20 cellular contexts compared by ENCODE assay signal in genomic region chr1:201591348-201591747, GRCh38. TPM values are rescaled to one million over a fixed set of nuclear protein-coding genes. Genes with fewer than 3 reads are reported as not detected.
DNase-seq lines count a peak whose midpoint lies in the region; ATAC-seq, FAIRE-seq and TF ChIP-seq lines count a peak whose summit lies in the region.
"Had no signal": no experiment of that assay in that cellular context is flagged by ENCODE, and none has a peak within 500 bp of the region (broad histone marks: within the 10 kb centered on the region; RNA-seq: fewer than 3 reads in every experiment).

No MANE protein-coding gene starts in this region.

- peaks cover 29% of the 10 kb centered on the region for H4K20me1 ChIP-seq in IMR-90 (ENCODE audit: insufficient read depth, low read length)

- TF ChIP-seq CTCF in A549 (IDR thresholded peaks at IDR 0.05) (no peak), IMR-90 (conservative IDR thresholded peaks at IDR 0.05; ENCODE audit: low read depth, low read length) (no peak), brain (conservative IDR thresholded peaks at IDR 0.05) (no peak), vagina (IDR thresholded peaks at IDR 0.05) (no peak), tibial nerve (IDR thresholded peaks at IDR 0.05) (no peak)

- intact Hi-C loops in IMR-90 (cut with micrococcal nuclease), result no loop called here
- intact Hi-C loops in vagina (cut with DNase I), result loop anchor here (5.0 kb wide), 1 partner anchor 54 kb away; the partner anchor contains the start of gene NAV1

- dilution Hi-C loops in IMR-90 (cut with HindIII; ENCODE audit: low sequenced_read_pairs, unreplicated experiment), result no loop called here

- H2BK15ac ChIP-seq in IMR-90 (ENCODE audit: low read depth, low read length), result no peak overlapping the region

- no peak overlapping the region for H2BK5ac ChIP-seq in IMR-90 (ENCODE audit: low read depth, low read length, poor library complexity, severe bottlenecking)

- no peak overlapping the region for H3K4me2 ChIP-seq in A549
- H3K4me2 ChIP-seq in IMR-90 (ENCODE audit: low read depth, low read length), result no peak overlapping the region

- 0 out of 2 replicates have a peak overlapping the region, but pooled peaks have one; percentile 24 for H2BK20ac ChIP-seq in IMR-90 (ENCODE audit: low read depth, low read length)

- no peak for DNase-seq in A549 (ENCODE audit: low read depth in 1 of 2, low spot score in 1 of 2)
- DNase-seq in IMR-90, result no peak
- peak; percentile 77 for DNase-seq in mesenteric fat pad (ENCODE audit: low spot score)
- no peak for DNase-seq in epidermal melanocyte (ENCODE audit: insufficient read length, low spot score)
- DNase-seq in vagina (ENCODE audit: extremely low spot score in 2 of 2), result no peak
- DNase-seq in tibial nerve (ENCODE audit: low spot score in 2 of 2), result no peak
- DNase-seq: AML-193; Calu3; CD4-positive, CD25-positive, alpha-beta regulatory T cell; DMS79 treated with DMSO at 0.1 percent for 48 hours; GM23248; MG63; NCI-H1105 had no signal

- H2AK9ac ChIP-seq in IMR-90 (replicated peaks; ENCODE audit: low read depth, low read length, poor library complexity), result no peak overlapping the region

- ATAC-seq in A549 (no peak), IMR-90 (ENCODE audit: low read depth) (no peak), GM18519 (IDR thresholded peaks at IDR 0.05; ENCODE audit: low FRiP score, unreplicated experiment) (no peak)
- ATAC-seq: HepG2, Right ventricle myocardium inferior, SK-N-SH treated with all-trans-retinoic acid at 6 μM for 48 hours had no signal

- H3K9me3 Mint-ChIP-seq in brain, result peaks cover 0 to 4% (median 2%) of the 10 kb centered on the region in 5 experiments
- H3K9me3 Mint-ChIP-seq: CD4-positive, CD25-positive, alpha-beta regulatory T cell had no signal

- H3K9me3 ChIP-seq in A549 (no peaks in the 10 kb centered on the region), IMR-90 (ENCODE audit: control insufficient read depth, insufficient read depth, low read length) (no peaks in the 10 kb centered on the region), vagina (no peaks in the 10 kb centered on the region), tibial nerve (no peaks in the 10 kb centered on the region)

- H4K91ac ChIP-seq in IMR-90 (ENCODE audit: insufficient read depth, low read depth, low read length), result no peak overlapping the region

- peaks cover 37 to 79% of the 10 kb centered on the region in 2 experiments for H3K79me1 ChIP-seq in IMR-90 (ENCODE audit: low read depth in 1 of 2, low read length in 2 of 2)

- no peak overlapping the region for H4K8ac ChIP-seq in IMR-90 (ENCODE audit: low read depth in 2 of 2, low read length in 2 of 2)

- 95% methylated on average over 2 of the region's 2 CpGs for WGBS in A549 (ENCODE audit: missing lambda C conversion rate)
- no CpG with 5 or more reads among the region's 2 CpGs for WGBS in IMR-90 (ENCODE audit: extremely low coverage in 2 of 2, insufficient read length in 1 of 2), 2 experiments
- WGBS in tibial nerve, 2 donors, result 61 to 67% methylated on average over 2 of the region's 2 CpGs

- no peak overlapping the region for H4K5ac ChIP-seq in IMR-90 (ENCODE audit: low read depth, low read length)

- no TSS peak for BruUV-seq in IMR-90 (replicated peaks; lab: Mats Ljungman, UMichigan)

- H3K27ac ChIP-seq in A549, result peak overlapping the region; percentile 81 to 90
- H3K27ac ChIP-seq in IMR-90 (ENCODE audit: insufficient read depth, low read length), result no peak overlapping the region
- no peak overlapping the region for H3K27ac ChIP-seq in vagina
- H3K27ac ChIP-seq in tibial nerve, result no peak overlapping the region
- H3K27ac ChIP-seq: GM23248 had no signal

- H3K4me1 Mint-ChIP-seq in brain, result peaks cover 53% of the 10 kb centered on the region
- H3K4me1 Mint-ChIP-seq: CD4-positive, CD25-positive, alpha-beta regulatory T cell had no signal

- H3K4me3 Mint-ChIP-seq in brain, result peak overlapping the region in 2 of 5 experiments; percentile 25 to 68
- H3K4me3 Mint-ChIP-seq: CD4-positive, CD25-positive, alpha-beta regulatory T cell had no signal

- no peak overlapping the region for H3K23ac ChIP-seq in IMR-90 (ENCODE audit: low read depth, low read length)

- in situ Hi-C loops in IMR-90 (cut with MboI; ENCODE audit: low sequenced_read_pairs), result no loop called here

- H2AK5ac ChIP-seq in IMR-90 (ENCODE audit: low read depth, low read length), result peak overlapping the region; percentile 51; the same call in 1 of the 2 replicates

- peaks cover 18% of the 10 kb centered on the region for H3K27me3 Mint-ChIP-seq in brain

- H3K4me1 ChIP-seq in A549 (peaks cover 46% of the 10 kb centered on the region), IMR-90 (ENCODE audit: control insufficient read depth, insufficient read depth, low read length) (peaks cover 20% of the 10 kb centered on the region), vagina (peaks cover 37% of the 10 kb centered on the region), tibial nerve (peaks cover 0 to 25% (median 8%) of the 10 kb centered on the region in 4 donors)

- no peak overlapping the region for H3K56ac ChIP-seq in IMR-90 (ENCODE audit: extremely low read depth, insufficient read depth, low read length)

- 0 out of 2 replicates have a peak overlapping the region, but pooled peaks have one; percentile 82 for H2BK120ac ChIP-seq in IMR-90 (ENCODE audit: low read depth, low read length)

- TF ChIP-seq POLR2A in A549 (IDR thresholded peaks at IDR 0.05; ENCODE audit: low read length), result no peak
- no peak for TF ChIP-seq POLR2A in IMR-90 (IDR thresholded peaks at IDR 0.05; ENCODE audit: low read depth, low read length)
- TF ChIP-seq POLR2A in vagina (IDR thresholded peaks at IDR 0.05), result no peak
- no peak for TF ChIP-seq POLR2A in tibial nerve (IDR thresholded peaks at IDR 0.05)

- H3K36me3 ChIP-seq in IMR-90 (ENCODE audit: control insufficient read depth, insufficient read depth, low read length) (peaks cover 6% of the 10 kb centered on the region; the same call in 1 of the 2 replicates), vagina (no peaks in the 10 kb centered on the region), tibial nerve (peaks cover 0 to 36% (median 0%) of the 10 kb centered on the region in 3 donors)

- no peak overlapping the region for H3K18ac ChIP-seq in IMR-90 (ENCODE audit: low read depth, low read length)

- H3K4me3 ChIP-seq in A549 (no peak overlapping the region), IMR-90 (ENCODE audit: insufficient read depth, low read depth, low read length) (no peak overlapping the region), vagina (no peak overlapping the region), tibial nerve (no peak overlapping the region)
- H3K4me3 ChIP-seq: GM23248, MG63 had no signal

- peak overlapping the region; percentile 62 to 96 (median 86) for H3K27ac Mint-ChIP-seq in brain
- H3K27ac Mint-ChIP-seq: CD4-positive, CD25-positive, alpha-beta regulatory T cell had no signal

- no peaks in the 10 kb centered on the region for H3K36me3 Mint-ChIP-seq in brain
- H3K36me3 Mint-ChIP-seq: CD4-positive, CD25-positive, alpha-beta regulatory T cell had no signal

- no peak overlapping the region for H2AFZ ChIP-seq in IMR-90 (replicated peaks; ENCODE audit: low read length, poor library complexity)
- H2AFZ ChIP-seq: GM23248 had no signal

- H3K9me1 ChIP-seq in IMR-90 (ENCODE audit: insufficient read depth, low read length), result peaks cover 39% of the 10 kb centered on the region

- no peak overlapping the region for H3K4ac ChIP-seq in IMR-90 (ENCODE audit: low read depth, low read length)

- CTCF ChIA-PET in A549 (lab: Yijun Ruan, JAX) (interaction anchor here (1.0 to 9.6 kb wide), 8 partner anchors 8 to 118 kb away, joined by 3 to 83 read pairs (median 7); no protein-coding TSS in a partner anchor), IMR-90 (lab: Yijun Ruan, JAX) (no interaction called here)

- POLR2A ChIA-PET in A549 (lab: Yijun Ruan, JAX) (no interaction called here), IMR-90 (lab: Charles Lee; ENCODE audit: unreplicated experiment) (no interaction called here)

- TF ChIP-seq EP300 in A549 (IDR thresholded peaks at IDR 0.05) (no peak), tibial nerve (IDR thresholded peaks at IDR 0.05) (no peak)

- H3K9ac ChIP-seq in IMR-90 (ENCODE audit: low read depth, low read length), result no peak overlapping the region
- H3K9ac ChIP-seq: GM23248 had no signal

- no peak for FAIRE-seq in A549 (lab: Jason Lieb, UNC)
- FAIRE-seq: G401.6, GM12891, HepG2 had no signal

- no peak for TF ChIP-seq RAD21 in A549 (conservative IDR thresholded peaks at IDR 0.05 in 1 of 2, IDR thresholded peaks at IDR 0.05 in 1 of 2)
- no peak for TF ChIP-seq RAD21 in IMR-90 (IDR thresholded peaks at IDR 0.05; ENCODE audit: low read length)

- H3K27me3 ChIP-seq in IMR-90 (ENCODE audit: control insufficient read depth, insufficient read depth, low read length), result no peaks in the 10 kb centered on the region
- no peaks in the 10 kb centered on the region for H3K27me3 ChIP-seq in vagina
- no peaks in the 10 kb centered on the region for H3K27me3 ChIP-seq in tibial nerve
- H3K27me3 ChIP-seq: MG63 had no signal

- H3K14ac ChIP-seq in IMR-90 (replicated peaks; ENCODE audit: low read depth, low read length), result peak overlapping the region; percentile 10; the same call in 1 of the 2 replicates

TF ChIP-seq in A549, 52 proteins besides CTCF, POLR2A, EP300 and RAD21 (continues in another document):
- TF ChIP-seq ESRRA (IDR thresholded peaks at IDR 0.05; ENCODE audit: borderline replicate concordance, low read length) (no peak), JUN (IDR thresholded peaks at IDR 0.05) (no peak), PHF8 (IDR thresholded peaks at IDR 0.05; ENCODE audit: borderline replicate concordance, low read depth) (no peak), KDM5A (IDR thresholded peaks at IDR 0.05) (no peak), RFX5 (IDR thresholded peaks at IDR 0.05) (no peak)

TF ChIP-seq in IMR-90, 13 proteins besides CTCF, POLR2A, EP300 and RAD21 (continues in another document):
- no peak for TF ChIP-seq CEBPB (IDR thresholded peaks at IDR 0.05; ENCODE audit: low read depth, low read length)
- TF ChIP-seq MAZ (IDR thresholded peaks at IDR 0.05; ENCODE audit: borderline replicate concordance, low read depth, low read length), result no peak
- TF ChIP-seq SMC3 (IDR thresholded peaks at IDR 0.05; ENCODE audit: low read depth, low read length), result no peak
- TF ChIP-seq MAFK (IDR thresholded peaks at IDR 0.05; ENCODE audit: low read depth, low read length), result no peak
- TF ChIP-seq RCOR1 (IDR thresholded peaks at IDR 0.05; ENCODE audit: insufficient replicate concordance, low read length), result no peak

RNA-seq across cellular contexts. Expression of gene NAV1, which starts 52.4 kb away (rescaled TPM):
- polyA plus RNA-seq in A549 (2011; rRNA removed) (3.7 and 6.4 TPM in 2 replicates), A549 (2017; fragmentation: RNase III; extraction: RNeasy Plus Mini Kit Qiagen cat#74134 plus additional on column Dnase treatment) (6.1 to 8.4 TPM (median 6.6 TPM) in 3 replicates), IMR-90 (2012; rRNA removed) (23.1 and 23.6 TPM in 2 replicates), brain (ENCODE audit: insufficient read depth, low read depth, low replicate concordance) (55.4 TPM)
- polyA plus RNA-seq in A549 (2012; cell fraction: cytosol; rRNA removed), result 2.0 and 3.1 TPM in 2 replicates
- polyA plus RNA-seq in A549 (2012; cell fraction: nucleus; rRNA removed), result 5.0 and 5.5 TPM in 2 replicates
- polyA minus RNA-seq in A549 (2011; rRNA and poly(A)+ RNA removed), result 11.7 and 12.6 TPM in 2 replicates
- total RNA-seq in IMR-90 (2012; rRNA removed) (14.0 and 14.4 TPM in 2 replicates), mesenteric fat pad (133 TPM), vagina (45.9 TPM), tibial nerve (10 to 100 TPM; 22.9 to 49.2 (median 34.2) TPM)
- 11.8 and 15.2 TPM in 2 replicates for polyA plus RNA-seq in IMR-90 (2012; cell fraction: cytosol; rRNA removed)
- polyA plus RNA-seq in IMR-90 (2012; cell fraction: nucleus; rRNA removed; ENCODE audit: low replicate concordance), result 31.9 and 47.5 TPM in 2 replicates
- total RNA-seq: HepG2 had no signal
- polyA plus RNA-seq: HepG2 had no signal

Comparison
In these comparisons a context has a peak if more than half of its experiments do, and no peak if none do; other contexts are left out.
1. H3K27ac ChIP-seq: peak in A549 (2 of 2); none in IMR-90 (single experiment), vagina (single experiment) and tibial nerve (0 of 4).